8 cellular contexts compared by ENCODE assay signal in genomic region chr4:125750827-125751466, GRCh38.
DNase-seq lines count a peak whose midpoint lies in the region; ATAC-seq, FAIRE-seq and TF ChIP-seq lines count a peak whose summit lies in the region.

No MANE protein-coding gene starts in this region.

- H2BK120ac ChIP-seq in H1 (replicated peaks; ENCODE audit: low read depth, low read length): no peak overlapping the region

- H3K9me3 ChIP-seq in H1 (ENCODE audit: insufficient read depth in 2 of 2, low read depth in 1 of 2, low read length in 1 of 2): peaks cover 0 to 3% of the 10 kb centered on the region in 2 experiments; a peak in 1 of 4 replicates

- H2BK12ac ChIP-seq in H1 (ENCODE audit: low read depth, low read length): no peak overlapping the region

- H3K4ac ChIP-seq in H1 (replicated peaks; ENCODE audit: insufficient read length, low read depth, low read length): no peak overlapping the region

- TF ChIP-seq CTCF in AG09309 (IDR thresholded peaks at IDR 0.05; ENCODE audit: control insufficient read depth, insufficient read depth, low read depth, low read length, missing control alignments) (peak; percentile 53), LNCaP clone FGC (IDR thresholded peaks at IDR 0.05; ENCODE audit: control insufficient read depth, extremely low read depth, insufficient read depth) (peak; percentile 28; the same call in 1 of the 2 replicates), H1 (IDR thresholded peaks at IDR 0.05; ENCODE audit: control extremely low read depth in 1 of 3, insufficient read depth in 1 of 3, low read depth in 1 of 3, low read length in 3 of 3) (peak; percentile 30 to 73 (median 69))

- H3K27me3 ChIP-seq in H1 (replicated peaks in 1 of 4; ENCODE audit: control insufficient read depth in 3 of 4, extremely low read depth in 1 of 4, insufficient read depth in 3 of 4, low read length in 3 of 4): no peaks in the 10 kb centered on the region

- H2AK5ac ChIP-seq in H1 (ENCODE audit: low read depth, low read length): no peak overlapping the region

- TF ChIP-seq EP300 in H1 (IDR thresholded peaks at IDR 0.05; ENCODE audit: borderline replicate concordance in 1 of 2, low read depth in 2 of 2, low read length in 2 of 2): no peak

- H3K4me1 ChIP-seq in H1 (replicated peaks in 1 of 4; ENCODE audit: control insufficient read depth in 3 of 4, insufficient read depth in 4 of 4, low read length in 3 of 4): peaks cover 0 to 3% (median 0%) of the 10 kb centered on the region in 4 experiments; a peak in 1 of 7 replicates

- H3K23me2 ChIP-seq in H1 (ENCODE audit: low read depth, low read length): no peaks in the 10 kb centered on the region

- H3K18ac ChIP-seq in H1 (ENCODE audit: extremely low read depth, low read length): no peak overlapping the region

- POLR2A ChIA-PET in H1 (lab: Charles Lee; ENCODE audit: partially characterized antibody): no interaction called here

- no peak overlapping the region for H3K4me2 ChIP-seq in H1 (ENCODE audit: insufficient read depth in 1 of 2, low read depth in 2 of 2, low read length in 2 of 2)

- no peak overlapping the region for H3K9ac ChIP-seq in H1 (replicated peaks in 1 of 4; ENCODE audit: extremely low read depth in 1 of 4, low read depth in 3 of 4, low read length in 3 of 4)

- no peak overlapping the region for H2BK5ac ChIP-seq in H1 (ENCODE audit: low read depth, low read length)

- H3K4me3 ChIP-seq in AG09309 (ENCODE audit: control insufficient read depth, low read depth, low read length): no peak overlapping the region
- H3K4me3 ChIP-seq in LNCaP clone FGC (ENCODE audit: low read depth, low read length): no peak overlapping the region
- H3K4me3 ChIP-seq in H1 (ENCODE audit: extremely low read depth in 1 of 4, insufficient read depth in 2 of 4, low read depth in 3 of 4, low read length in 4 of 4): no peak overlapping the region

- DNase-seq in AG09309 (ENCODE audit: low read depth): peak; percentile 17
- no peak for DNase-seq in LNCaP clone FGC (ENCODE audit: low read depth)
- peak in 1 of 2 experiments; percentile 23 for DNase-seq in H1 (ENCODE audit: low read depth in 1 of 2, low spot score in 2 of 2)
- peak; percentile 76 to 83 for DNase-seq in lung microvascular endothelial cell (ENCODE audit: low read depth in 2 of 2)
- no peak for DNase-seq in activated CD8-positive, alpha-beta memory T cell treated with anti-CD3 and anti-CD28 coated beads for 24 hours

- peak overlapping the region; percentile 35; the same call in 1 of the 2 replicates for H2BK20ac ChIP-seq in H1 (ENCODE audit: low read length)

- no peak overlapping the region for H3K27ac ChIP-seq in H1 (ENCODE audit: low read depth, low read length)

- WGBS in H1 (ENCODE audit: extremely low coverage in 1 of 2, insufficient coverage in 1 of 2, insufficient read length in 1 of 2, insufficient replicate concordance in 2 of 2, low coverage in 1 of 2, low lambda C conversion rate in 2 of 2, missing lambda C conversion rate in 1 of 2), 2 experiments: 58% methylated on average over 6 of the region's 6 CpGs; no CpG with 5 or more reads in 1 of the 2 experiments

- H3K14ac ChIP-seq in H1 (ENCODE audit: insufficient read length): no peak overlapping the region

- H3K36me3 ChIP-seq in H1 (ENCODE audit: control insufficient read depth in 2 of 4, insufficient read depth in 4 of 4, low read length in 3 of 4): no peaks in the 10 kb centered on the region

- H4K91ac ChIP-seq in H1 (replicated peaks; ENCODE audit: insufficient read length, low read length): no peak overlapping the region

- no peak overlapping the region for H2BK15ac ChIP-seq in H1 (ENCODE audit: low read length)

- H2AFZ ChIP-seq in H1 (ENCODE audit: low read length): peak overlapping the region; percentile 47; the same call in 1 of the 2 replicates

- CTCF ChIA-PET in H1 (lab: Charles Lee; ENCODE audit: partially characterized antibody): interaction anchor here (0.6 to 2.3 kb wide), 17 partner anchors 9 to 442 kb away, joined by 3 to 29 read pairs (median 4); partner anchors contain the start of gene FAT4

- H3K79me1 ChIP-seq in H1 (ENCODE audit: low read depth, low read length): no peaks in the 10 kb centered on the region

- peak; percentile 95 to 97 for TF ChIP-seq RAD21 in H1 (IDR thresholded peaks at IDR 0.05 in 1 of 2, conservative IDR thresholded peaks at IDR 0.05 in 1 of 2; ENCODE audit: low read depth in 2 of 2, low read length in 2 of 2)

- no peaks in the 10 kb centered on the region for H3K79me2 ChIP-seq in H1 (ENCODE audit: control insufficient read depth in 1 of 2, insufficient read depth in 2 of 2, low read length in 2 of 2)

- no peak overlapping the region for H3K56ac ChIP-seq in H1 (replicated peaks; ENCODE audit: insufficient read length, low read depth, low read length)

- peak; percentile 96 for FAIRE-seq in H1 (lab: Jason Lieb, UNC)

- ATAC-seq in HG02798 (IDR thresholded peaks at IDR 0.05; ENCODE audit: poor library complexity, unreplicated experiment) (no peak), GM21367 (IDR thresholded peaks at IDR 0.05; ENCODE audit: unreplicated experiment) (no peak), HG03460 (IDR thresholded peaks at IDR 0.05; ENCODE audit: unreplicated experiment) (no peak)

- no peak overlapping the region for H4K5ac ChIP-seq in H1 (ENCODE audit: insufficient read length, low read depth, low read length)

- H3K23ac ChIP-seq in H1 (ENCODE audit: insufficient read length): no peak overlapping the region

- no peak for TF ChIP-seq POLR2A in H1 (IDR thresholded peaks at IDR 0.05; ENCODE audit: control extremely low read depth in 1 of 2, low read depth in 2 of 2, low read length in 2 of 2)

- no peak overlapping the region for H4K8ac ChIP-seq in H1 (ENCODE audit: extremely low read depth, insufficient read depth, low read length)

- no peaks in the 10 kb centered on the region for H4K20me1 ChIP-seq in H1 (replicated peaks in 1 of 2; ENCODE audit: control insufficient read depth in 1 of 2, insufficient read depth in 2 of 2, low read length in 2 of 2)

TF ChIP-seq in H1, 55 proteins besides CTCF, POLR2A, EP300 and RAD21:
- TF ChIP-seq EZH2 (IDR thresholded peaks at IDR 0.05; ENCODE audit: low read depth, low read length, severe bottlenecking) (no peak), BRCA1 (IDR thresholded peaks at IDR 0.05; ENCODE audit: low read depth, low read length) (no peak), TEAD4 (IDR thresholded peaks at IDR 0.05; ENCODE audit: low read depth, low read length) (no peak), JUN (IDR thresholded peaks at IDR 0.05; ENCODE audit: low read depth, low read length) (no peak), MAX (IDR thresholded peaks at IDR 0.05) (peak; percentile 42; the same call in 1 of the 2 replicates), NRF1 (IDR thresholded peaks at IDR 0.05; ENCODE audit: low read depth, low read length) (no peak), CEBPB (IDR thresholded peaks at IDR 0.05; ENCODE audit: low read depth, low read length) (no peak), EGR1 (IDR thresholded peaks at IDR 0.05; ENCODE audit: borderline replicate concordance, low read depth, low read length) (no peak)

Comparison
In these comparisons a context has a peak if more than half of its experiments do, and no peak if none do; other contexts are left out.
1. DNase-seq: peak in AG09309 (single experiment) and lung microvascular endothelial cell (2 of 2); none in LNCaP clone FGC (single experiment) and activated CD8-positive, alpha-beta memory T cell treated with anti-CD3 and anti-CD28 coated beads for 24 hours (single experiment).
2. Peak in every context shown above with its lines, with median percentiles within 50 percentile points of each other: CTCF ChIP-seq.